In the genomic region with DNA sequence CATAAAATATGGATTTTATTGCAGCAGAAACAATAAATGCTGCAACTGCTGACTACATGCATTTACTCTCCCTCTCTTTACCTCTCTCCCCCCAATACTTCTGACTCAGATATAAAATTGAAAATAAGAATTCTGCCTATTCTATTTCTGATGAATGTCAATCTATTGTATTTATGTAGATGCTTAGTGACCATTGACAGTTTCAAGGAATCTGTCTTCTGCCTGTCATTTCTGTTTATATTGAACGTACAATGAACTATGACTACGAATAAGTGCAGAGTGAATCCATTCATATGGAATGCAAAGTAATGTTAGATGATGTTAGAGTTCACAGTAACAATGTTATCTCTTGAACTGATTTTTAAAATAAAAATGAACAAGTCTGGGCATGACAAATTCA, we compare ENCODE assay signal across 21 cellular contexts. TPM values are rescaled to one million over a fixed set of nuclear protein-coding genes. Genes with fewer than 3 reads are reported as not detected.
A peak's percentile ranks its signal among the peaks of the same experiment; 100 is the strongest.
DNase-seq lines count a peak whose midpoint lies in the region; ATAC-seq, FAIRE-seq and TF ChIP-seq lines count a peak whose summit lies in the region.
"Had no signal": no experiment of that assay in that cellular context is flagged by ENCODE, and none has a peak within 500 bp of the region (broad histone marks: within the 10 kb centered on the region; RNA-seq: fewer than 3 reads in every experiment).

No MANE protein-coding gene starts in this region.

- no peak overlapping the region for H3K27ac ChIP-seq in mesendoderm (ENCODE audit: low read depth, low read length)
- H3K27ac ChIP-seq: ascending aorta, esophagus squamous epithelium, gastroesophageal sphincter, Peyer's patch, SJSA1 had no signal

- WGBS in mesendoderm (ENCODE audit: extremely low coverage, insufficient coverage, low lambda C conversion rate) = no CpG with 5 or more reads among the region's 2 CpGs

- no peak for FAIRE-seq in bronchial epithelial cell (lab: Jason Lieb, UNC)

- ATAC-seq in HG03025 (IDR thresholded peaks at IDR 0.05; ENCODE audit: low FRiP score, unreplicated experiment) = no peak
- ATAC-seq: activated CD4-positive, alpha-beta T cell treated with anti-CD3 and anti-CD28 coated beads for 36 hours; activated naive CD4-positive, alpha-beta T cell treated with anti-CD3 and anti-CD28 coated beads, Interleukin-2, amount 50 U/mL, for 72 hours; gastroesophageal sphincter; naive thymus-derived CD4-positive, alpha-beta T cell had no signal

- H2BK5ac ChIP-seq in mesendoderm (ENCODE audit: low read length) = no peak overlapping the region

- TF ChIP-seq CTCF in bronchial epithelial cell (IDR thresholded peaks at IDR 0.05; ENCODE audit: insufficient read depth, low read length, severe bottlenecking) = no peak

- H3K27me3 ChIP-seq in HAP-1 (ENCODE audit: low read depth) (no peaks in the 10 kb centered on the region), bronchial epithelial cell (ENCODE audit: control insufficient read depth, insufficient read depth, low read length) (no peaks in the 10 kb centered on the region), mesendoderm (ENCODE audit: insufficient read depth, low read length, poor library complexity) (no peaks in the 10 kb centered on the region)
- H3K27me3 ChIP-seq: ascending aorta, Peyer's patch, SJSA1 had no signal

- no peaks in the 10 kb centered on the region for H3K36me3 ChIP-seq in HAP-1 (replicated peaks)
- H3K36me3 ChIP-seq in bronchial epithelial cell (ENCODE audit: control insufficient read depth, insufficient read depth, low read length) = no peaks in the 10 kb centered on the region
- no peaks in the 10 kb centered on the region for H3K36me3 ChIP-seq in mesendoderm (ENCODE audit: control insufficient read depth, insufficient read depth, low read length)
- H3K36me3 ChIP-seq: ascending aorta, esophagus squamous epithelium, gastroesophageal sphincter, Peyer's patch, SJSA1 had no signal

- no peak overlapping the region for H3K9ac ChIP-seq in mesendoderm (ENCODE audit: low read length)

- H3K4me1 ChIP-seq in HAP-1 (peaks cover 16% of the 10 kb centered on the region), mesendoderm (ENCODE audit: control insufficient read depth, low read depth, low read length) (no peaks in the 10 kb centered on the region)
- H3K4me1 ChIP-seq: ascending aorta, Peyer's patch, SJSA1 had no signal

- no peak overlapping the region for H2BK120ac ChIP-seq in mesendoderm (ENCODE audit: low read depth, low read length)

- no peak overlapping the region for H3K4me2 ChIP-seq in mesendoderm (ENCODE audit: low read length)

- H2AK5ac ChIP-seq in mesendoderm (ENCODE audit: low read length) = no peak overlapping the region

- H3K18ac ChIP-seq in mesendoderm (ENCODE audit: low read length) = no peak overlapping the region

- in situ Hi-C loops in HAP-1 (cut with MboI; ENCODE audit: low sequenced_read_pairs) = no loop called here

- DNase-seq in HAP-1 (ENCODE audit: low spot score in 2 of 2) = peak in 1 of 2 experiments; percentile 70
- peak; percentile 26 for DNase-seq in bronchial epithelial cell (ENCODE audit: low read depth)
- no peak for DNase-seq in mesendoderm
- DNase-seq in superior temporal gyrus (ENCODE audit: extremely low spot score) = peak; percentile 47
- no peak for DNase-seq in NCI-H1436 treated with DMSO at 0.1 percent for 48 hours (lab: John Stamatoyannopoulos, UW)
- no peak for DNase-seq in activated effector memory CD4-positive, alpha-beta T cell treated with anti-CD3 and anti-CD28 coated beads, Interleukin-2, amount 50 U/mL, for 16 hours
- DNase-seq: activated CD4-positive, alpha-beta T cell treated with anti-CD3 and anti-CD28 coated beads for 36 hours; CD4-positive, alpha-beta memory T cell; effector CD8-positive, alpha-beta T cell; esophagus squamous epithelium; GF-D8; HFFc6; naive thymus-derived CD4-positive, alpha-beta T cell; Peyer's patch had no signal

- H4K8ac ChIP-seq in mesendoderm (ENCODE audit: low read depth, low read length) = no peak overlapping the region

- H3K79me2 ChIP-seq in mesendoderm (ENCODE audit: control insufficient read depth, insufficient read depth, low read length) = no peaks in the 10 kb centered on the region

- H3K4me3 ChIP-seq in HAP-1 (peak overlapping the region; percentile 47), bronchial epithelial cell (ENCODE audit: low read depth, low read length) (no peak overlapping the region), mesendoderm (ENCODE audit: low read length) (no peak overlapping the region)
- H3K4me3 ChIP-seq: esophagus squamous epithelium, Peyer's patch, SJSA1 had no signal

- H3K9me3 ChIP-seq in HAP-1 = no peaks in the 10 kb centered on the region
- H3K9me3 ChIP-seq: ascending aorta, esophagus squamous epithelium, gastroesophageal sphincter, Peyer's patch, SJSA1 had no signal

- no peaks in the 10 kb centered on the region for H3K79me1 ChIP-seq in mesendoderm (ENCODE audit: low read length)

- H4K5ac ChIP-seq in mesendoderm (ENCODE audit: low read length) = no peak overlapping the region

- H2BK15ac ChIP-seq in mesendoderm (replicated peaks; ENCODE audit: low read depth) = peak overlapping the region; percentile 19

- no peak overlapping the region for H3K4ac ChIP-seq in mesendoderm (ENCODE audit: low read depth, low read length)

- no peak overlapping the region for H3K23ac ChIP-seq in mesendoderm (ENCODE audit: low read length)

- H3K56ac ChIP-seq in mesendoderm (ENCODE audit: low read length) = no peak overlapping the region

RNA-seq across cellular contexts. Expression of a gene that starts 0.9 kb away (rescaled TPM):
- total RNA-seq in bronchial epithelial cell = not detected in 2 replicates
- 0.31 TPM for polyA plus RNA-seq in mesendoderm (2013, experiment 1 of 2)
- 0.24 TPM for polyA plus RNA-seq in mesendoderm (2013, experiment 2 of 2)
- total RNA-seq: activated CD4-positive, alpha-beta T cell treated with anti-CD3 and anti-CD28 coated beads for 36 hours; activated naive CD4-positive, alpha-beta T cell treated with anti-CD3 and anti-CD28 coated beads, Interleukin-2, amount 50 U/mL, for 72 hours; activated T-helper 1 cell treated with anti-CD3 and anti-CD28 coated beads, Interleukin-12 subunit alpha, Interleukin-12 subunit beta, Interleukin-2, Interleukin-4 antibody, amounts not matched to agents 30 ng/mL and 10 ng/mL and 1 ng/mL, durations not matched to agents 14 hours and 24 hours and 36 hours; ascending aorta; CD4-positive, alpha-beta memory T cell; chondrocyte; naive thymus-derived CD4-positive, alpha-beta T cell; Peyer's patch; SJSA1 had no signal
- polyA plus RNA-seq: CD4-positive, alpha-beta memory T cell; naive thymus-derived CD4-positive, alpha-beta T cell had no signal

Comparison
In these comparisons a context has a peak if more than half of its experiments do, and no peak if none do; other contexts are left out.
1. DNase-seq: peak in bronchial epithelial cell (single experiment) and superior temporal gyrus (single experiment); none in mesendoderm (single experiment), NCI-H1436 treated with DMSO at 0.1 percent for 48 hours (single experiment) and activated effector memory CD4-positive, alpha-beta T cell treated with anti-CD3 and anti-CD28 coated beads, Interleukin-2, amount 50 U/mL, for 16 hours (single experiment).